In the genomic region with DNA sequence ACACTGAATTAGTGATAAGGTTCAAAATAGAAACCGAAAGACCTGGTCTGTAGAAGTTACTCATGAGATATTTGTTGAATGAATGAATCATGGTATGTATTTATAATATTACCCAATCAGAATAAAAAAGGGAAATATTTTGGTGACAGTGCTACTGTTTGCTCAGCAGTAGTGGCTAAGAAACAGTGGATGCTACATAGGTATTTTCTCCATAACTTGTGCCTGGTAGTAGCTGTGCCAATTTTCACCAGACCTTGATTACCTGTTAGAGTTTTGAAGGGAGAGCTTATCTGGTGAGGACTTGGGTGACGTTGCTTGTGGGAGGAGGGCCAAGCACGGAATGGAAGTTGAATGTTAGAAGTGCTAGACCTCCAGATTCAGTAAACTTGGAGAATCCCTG, we compare ENCODE assay signal across 14 cellular contexts. TPM values are rescaled to one million over a fixed set of nuclear protein-coding genes. Genes with fewer than 3 reads are reported as not detected.
DNase-seq lines count a peak whose midpoint lies in the region; ATAC-seq, FAIRE-seq and TF ChIP-seq lines count a peak whose summit lies in the region.
"Had no signal": no experiment of that assay in that cellular context is flagged by ENCODE, and none has a peak within 500 bp of the region (broad histone marks: within the 10 kb centered on the region; RNA-seq: fewer than 3 reads in every experiment).

No MANE protein-coding gene starts in this region.

- H3K27me3 Mint-ChIP-seq in naive thymus-derived CD4-positive, alpha-beta T cell, result no peaks in the 10 kb centered on the region
- H3K27me3 Mint-ChIP-seq: activated naive CD4-positive, alpha-beta T cell treated with anti-CD3 and anti-CD28 coated beads, Interleukin-2, amount 50 U/mL, for 24 hours; T-helper 17 cell had no signal

- no peaks in the 10 kb centered on the region for H3K27me3 ChIP-seq in bronchial epithelial cell (ENCODE audit: control insufficient read depth, insufficient read depth, low read length)
- H3K27me3 ChIP-seq in naive thymus-derived CD4-positive, alpha-beta T cell (ENCODE audit: control insufficient read depth in 2 of 2, insufficient read depth in 2 of 2, low read length in 2 of 2), result no peaks in the 10 kb centered on the region

- POLR2A ChIA-PET in naive thymus-derived CD4-positive, alpha-beta T cell (lab: Charles Lee), result interaction anchor here (0.5 to 0.8 kb wide), 2 partner anchors 39 to 940 kb away, joined by 3 read pairs; no protein-coding TSS in a partner anchor

- CTCF ChIA-PET in naive thymus-derived CD4-positive, alpha-beta T cell (lab: Charles Lee), result no interaction called here

- H3K4me3 ChIP-seq in bronchial epithelial cell (ENCODE audit: low read depth, low read length), result no peak overlapping the region
- no peak overlapping the region for H3K4me3 ChIP-seq in naive thymus-derived CD4-positive, alpha-beta T cell (ENCODE audit: low read length)

- no peaks in the 10 kb centered on the region for H3K9me3 Mint-ChIP-seq in naive thymus-derived CD4-positive, alpha-beta T cell
- H3K9me3 Mint-ChIP-seq: activated naive CD4-positive, alpha-beta T cell treated with anti-CD3 and anti-CD28 coated beads, Interleukin-2, amount 50 U/mL, for 24 hours had no signal

- H3K9me3 ChIP-seq in naive thymus-derived CD4-positive, alpha-beta T cell (ENCODE audit: control insufficient read depth in 2 of 3, low read length in 3 of 3), result no peaks in the 10 kb centered on the region

- no peak overlapping the region for H3K4me3 Mint-ChIP-seq in naive thymus-derived CD4-positive, alpha-beta T cell
- H3K4me3 Mint-ChIP-seq: activated CD8-positive, alpha-beta T cell treated with anti-CD3 and anti-CD28 coated beads, Interleukin-2, amount 10 ng/mL, durations not matched to agents 7 days and 5 days; activated naive CD4-positive, alpha-beta T cell treated with anti-CD3 and anti-CD28 coated beads, Interleukin-2, amount 50 U/mL, for 24 hours; T-helper 17 cell had no signal

- H3K27ac Mint-ChIP-seq in naive thymus-derived CD4-positive, alpha-beta T cell, result no peak overlapping the region
- H3K27ac Mint-ChIP-seq: activated CD8-positive, alpha-beta T cell treated with anti-CD3 and anti-CD28 coated beads, Interleukin-2, amount 10 ng/mL, durations not matched to agents 7 days and 5 days; activated naive CD4-positive, alpha-beta T cell treated with anti-CD3 and anti-CD28 coated beads, Interleukin-2, amount 50 U/mL, for 24 hours; T-helper 17 cell had no signal

- intact Hi-C loops in naive thymus-derived CD4-positive, alpha-beta T cell (cut with micrococcal nuclease), result no loop called here

- FAIRE-seq in bronchial epithelial cell (lab: Jason Lieb, UNC), result no peak

- H3K4me1 Mint-ChIP-seq in naive thymus-derived CD4-positive, alpha-beta T cell, result peaks cover 35 to 62% (median 50%) of the 10 kb centered on the region in 7 donors

- DNase-seq in AG08396 (ENCODE audit: low spot score), result peak; percentile 48
- DNase-seq in HT1080 (ENCODE audit: low read depth), result peak; percentile 25
- peak; percentile 85 for DNase-seq in bronchial epithelial cell (ENCODE audit: low read depth)
- no peak for DNase-seq in naive thymus-derived CD4-positive, alpha-beta T cell
- DNase-seq in cortex of kidney (lab: John Stamatoyannopoulos, UW), result no peak
- DNase-seq in NCI-H2227 treated with DMSO at 0.1 percent for 48 hours (lab: John Stamatoyannopoulos, UW), result no peak
- no peak for DNase-seq in SKM-1 (lab: John Stamatoyannopoulos, UW; ENCODE audit: unreplicated experiment)
- DNase-seq: activated CD8-positive, alpha-beta T cell treated with anti-CD3 and anti-CD28 coated beads, Interleukin-2, amount 10 ng/mL, durations not matched to agents 7 days and 5 days; effector CD8-positive, alpha-beta T cell; NCI-H187 treated with DMSO at 0.1 percent for 48 hours; T-helper 17 cell had no signal

- peaks cover 11 to 37% (median 14%) of the 10 kb centered on the region in 5 donors for H3K36me3 Mint-ChIP-seq in naive thymus-derived CD4-positive, alpha-beta T cell

- ATAC-seq in naive thymus-derived CD4-positive, alpha-beta T cell, result peak; percentile 58
- ATAC-seq in GM21367 (IDR thresholded peaks at IDR 0.05; ENCODE audit: unreplicated experiment), result no peak
- ATAC-seq: activated CD8-positive, alpha-beta T cell treated with anti-CD3 and anti-CD28 coated beads, Interleukin-2, amount 10 ng/mL, durations not matched to agents 7 days and 5 days; sciatic nerve; T-helper 17 cell had no signal

- H3K27ac ChIP-seq in naive thymus-derived CD4-positive, alpha-beta T cell (ENCODE audit: low read depth, low read length), result no peak overlapping the region

- H3K36me3 ChIP-seq in bronchial epithelial cell (ENCODE audit: control insufficient read depth, insufficient read depth, low read length), result peaks cover 2% of the 10 kb centered on the region
- peaks cover 0 to 5% (median 0%) of the 10 kb centered on the region in 3 experiments for H3K36me3 ChIP-seq in naive thymus-derived CD4-positive, alpha-beta T cell (ENCODE audit: control insufficient read depth in 2 of 3, insufficient read depth in 3 of 3, low read length in 3 of 3)

- H3K4me1 ChIP-seq in naive thymus-derived CD4-positive, alpha-beta T cell (ENCODE audit: control insufficient read depth in 2 of 2, insufficient read depth in 2 of 2, low read length in 2 of 2), result peaks cover 0 to 3% of the 10 kb centered on the region in 2 donors

- TF ChIP-seq CTCF in bronchial epithelial cell (IDR thresholded peaks at IDR 0.05; ENCODE audit: insufficient read depth, low read length, severe bottlenecking), result no peak

RNA-seq across cellular contexts. Expression of a gene that starts 14.3 kb away (rescaled TPM):
- total RNA-seq in HT1080 (2014; rRNA removed; shearing (Covaris generic)), result 23.4 and 27.3 TPM in 2 replicates
- 9.6 and 12.0 TPM in 2 replicates for polyA plus RNA-seq in HT1080 (2015; cell fraction: cytosol; rRNA removed)
- 42.5 and 46.1 TPM in 2 replicates for polyA plus RNA-seq in HT1080 (2015; cell fraction: nucleus; rRNA removed)
- total RNA-seq in bronchial epithelial cell, result 6.8 and 8.2 TPM in 2 replicates
- 10 to 100 TPM; 26.0 to 49.3 (median 28.6) TPM for total RNA-seq in naive thymus-derived CD4-positive, alpha-beta T cell
- polyA plus RNA-seq in naive thymus-derived CD4-positive, alpha-beta T cell, result 1 to 10 TPM; 5.9 to 6.1 TPM

Comparison
In these comparisons a context has a peak if more than half of its experiments do, and no peak if none do; other contexts are left out.
1. DNase-seq: peak in AG08396 (single experiment), HT1080 (single experiment) and bronchial epithelial cell (single experiment); none in naive thymus-derived CD4-positive, alpha-beta T cell (0 of 9), cortex of kidney (single experiment), NCI-H2227 treated with DMSO at 0.1 percent for 48 hours (single experiment) and SKM-1 (single experiment).